Comparison of ENCODE assay signal across 17 cellular contexts in genomic region chr4:104519588-104519987, GRCh38. TPM values are rescaled to one million over a fixed set of nuclear protein-coding genes. Genes with fewer than 3 reads are reported as not detected.
DNase-seq lines count a peak whose midpoint lies in the region; ATAC-seq, FAIRE-seq and TF ChIP-seq lines count a peak whose summit lies in the region.
"Had no signal": no experiment of that assay in that cellular context is flagged by ENCODE, and none has a peak within 500 bp of the region (broad histone marks: within the 10 kb centered on the region; RNA-seq: fewer than 3 reads in every experiment).

No MANE protein-coding gene starts in this region.

- BruUV-seq in GM12878 (replicated peaks; lab: Mats Ljungman, UMichigan): no TSS peak

- H3K79me2 ChIP-seq in GM12878 (ENCODE audit: control insufficient read depth, insufficient read depth, low read length): no peaks in the 10 kb centered on the region

- H3K4me2 ChIP-seq in GM12878 (ENCODE audit: control insufficient read depth, insufficient read depth): peak overlapping the region; percentile 56

- H3K27me3 ChIP-seq in GM12878 (replicated peaks in 1 of 2; ENCODE audit: control insufficient read depth in 2 of 2, insufficient read depth in 2 of 2, low read length in 1 of 2): no peaks in the 10 kb centered on the region
- H3K27me3 ChIP-seq: SJSA1 had no signal

- in situ Hi-C loops in GM12878 (cut with MboI): no loop called here

- H2AFZ ChIP-seq in GM12878 (ENCODE audit: control insufficient read depth, low read depth, low read length): peak overlapping the region; percentile 78

- no peak for TF ChIP-seq EP300 in GM12878 (IDR thresholded peaks at IDR 0.05; ENCODE audit: borderline replicate concordance in 1 of 2, control insufficient read depth in 1 of 2, low read depth in 2 of 2, low read length in 2 of 2)

- no peak overlapping the region for H3K4me3 ChIP-seq in GM12878
- H3K4me3 ChIP-seq: SJSA1 had no signal

- POLR2A ChIA-PET in GM12878 (lab: Charles Lee): interaction anchor here (0.6 to 0.9 kb wide), 4 partner anchors 21 to 1642 kb away, joined by 3 to 5 read pairs (median 4); no protein-coding TSS in a partner anchor

- H3K9ac ChIP-seq in GM12878 (ENCODE audit: control insufficient read depth, insufficient read depth, low read length): no peak overlapping the region

- DNase-seq in GM12878 (ENCODE audit: low read depth, low spot score): peak; percentile 28
- no peak for DNase-seq in A172 (ENCODE audit: low spot score)
- DNase-seq in islet precursor cell: no peak
- no peak for DNase-seq in activated CD4-positive, alpha-beta T cell treated with anti-CD3 and anti-CD28 coated beads, Interleukin-2, amount 50 U/mL, for 1 hour
- DNase-seq: activated CD4-positive, CD25-positive, alpha-beta regulatory T cell; activated effector memory CD4-positive, alpha-beta T cell treated with Interleukin-2 at 50 U/mL for 16 hours; CD8-positive, alpha-beta memory T cell; mesenchymal stem cell; NCI-H748 treated with DMSO at 0.1 percent for 48 hours had no signal

- TF ChIP-seq CTCF in GM12878 (IDR thresholded peaks at IDR 0.05 in 2 of 3, conservative IDR thresholded peaks at IDR 0.05 in 1 of 3; ENCODE audit: control insufficient read depth in 2 of 3, extremely low read depth in 1 of 3, insufficient read depth in 1 of 3, low read depth in 3 of 3, low read length in 3 of 3): no peak

- H3K4me1 ChIP-seq in GM12878 (ENCODE audit: control insufficient read depth, insufficient read depth, low read length): peaks cover 8% of the 10 kb centered on the region; the same call in 1 of the 2 replicates

- H3K9me3 ChIP-seq in GM12878 (replicated peaks; ENCODE audit: control insufficient read depth, insufficient read depth, low read length): no peaks in the 10 kb centered on the region; the same call in 1 of the 3 replicates
- H3K9me3 ChIP-seq: SJSA1 had no signal

- peak; percentile 68 for ATAC-seq in GM19025 (IDR thresholded peaks at IDR 0.05; ENCODE audit: low read depth, unreplicated experiment)
- ATAC-seq in GM21717 (IDR thresholded peaks at IDR 0.05; ENCODE audit: unreplicated experiment): peak; percentile 92
- ATAC-seq in HG03095 (IDR thresholded peaks at IDR 0.05; ENCODE audit: unreplicated experiment): peak; percentile 88
- peak; percentile 87 for ATAC-seq in GM12878
- no peak for ATAC-seq in activated CD4-positive, CD25-positive, alpha-beta regulatory T cell treated with anti-CD3 and anti-CD28 coated beads, Interleukin-2, amount 50 U/mL, for 24 hours
- ATAC-seq: stimulated activated effector memory CD8-positive, alpha-beta T cell treated with anti-CD3 and anti-CD28 coated beads, Interleukin-12 subunit alpha, Interleukin-12 subunit beta, amount 100 ng/mL, for 72 hours had no signal

- TF ChIP-seq RAD21 in GM12878 (IDR thresholded peaks at IDR 0.05; ENCODE audit: insufficient read depth, low read depth, low read length): no peak

- no peak for TF ChIP-seq POLR2A in GM12878 (IDR thresholded peaks at IDR 0.05; ENCODE audit: low read depth, low read length)

- RAD21 ChIA-PET in GM12878 (lab: Charles Lee; ENCODE audit: unreplicated experiment): interaction anchor here (1.2 to 1.6 kb wide), 2 partner anchors 27 to 29 kb away, joined by 4 read pairs; no protein-coding TSS in a partner anchor

- peak; percentile 54 for FAIRE-seq in GM12878 (lab: Jason Lieb, UNC)

- intact Hi-C loops in GM12878 (cut with micrococcal nuclease; ENCODE audit: unreplicated experiment): no loop called here

- no peaks in the 10 kb centered on the region for H3K36me3 ChIP-seq in GM12878 (ENCODE audit: control insufficient read depth in 2 of 2, insufficient read depth in 2 of 2, low read length in 1 of 2)
- H3K36me3 ChIP-seq: SJSA1 had no signal

- SMC1A ChIA-PET in GM12878 (lab: Charles Lee; ENCODE audit: uncharacterized antibody, unreplicated experiment): interaction anchor here (0.7 to 2.2 kb wide), 6 partner anchors 9 to 29 kb away, joined by 4 to 11 read pairs (median 5); no protein-coding TSS in a partner anchor

- no peaks in the 10 kb centered on the region for H4K20me1 ChIP-seq in GM12878 (ENCODE audit: control insufficient read depth, insufficient read depth)

- CTCF ChIA-PET in GM12878 (lab: Yijun Ruan, JAX): interaction anchor here (0.9 to 1.1 kb wide), 3 partner anchors 12 to 29 kb away, joined by 3 read pairs; no protein-coding TSS in a partner anchor

- peak overlapping the region; percentile 52 for H3K27ac ChIP-seq in GM12878 (ENCODE audit: control insufficient read depth, insufficient read depth)
- H3K27ac ChIP-seq: epithelial cell of prostate, SJSA1 had no signal

TF ChIP-seq in GM12878, 131 proteins besides CTCF, POLR2A, EP300 and RAD21 (continues in another document):
- no peak for TF ChIP-seq ESRRA (IDR thresholded peaks at IDR 0.05; ENCODE audit: low read length)
- no peak for TF ChIP-seq BCLAF1 (IDR thresholded peaks at IDR 0.05)
- TF ChIP-seq NFIC (IDR thresholded peaks at IDR 0.05; ENCODE audit: low read depth, low read length): no peak
- no peak for TF ChIP-seq CHD4 (IDR thresholded peaks at IDR 0.05)
- no peak for TF ChIP-seq IRF5 (IDR thresholded peaks at IDR 0.05; ENCODE audit: borderline replicate concordance)
- no peak for TF ChIP-seq PAX8 (IDR thresholded peaks at IDR 0.05)
- TF ChIP-seq ZZZ3 (IDR thresholded peaks at IDR 0.05; ENCODE audit: control insufficient read depth, insufficient read length, low read depth): no peak
- TF ChIP-seq POU2F2 (IDR thresholded peaks at IDR 0.05; ENCODE audit: borderline replicate concordance, low read depth, low read length): no peak

RNA-seq across cellular contexts. Expression of gene CXXC4, which starts 24.9 kb away (rescaled TPM):
- total RNA-seq in GM12878 (2013; cell fraction: nucleolus; rRNA removed): 16.2 and 18.9 TPM in 2 replicates
- total RNA-seq in GM12878 (2014; rRNA removed) (7.4 and 9.8 TPM in 2 replicates), GM12878 (2014; rRNA removed; fragmentation: Illumina TruSeq; extraction: Trizol) (10.8 and 12.1 TPM in 2 replicates), GM12878 (2021) (11.1 and 12.0 TPM in 2 replicates)
- 1.3 TPM for polyA plus RNA-seq in GM12878 (2011; ENCODE audit: low read depth)
- polyA plus RNA-seq in GM12878 (2011; rRNA removed) (8.2 and 11.1 TPM in 2 replicates), GM12878 (2014; fragmentation: Illumina TruSeq; extraction: Trizol) (10.8 and 13.2 TPM in 2 replicates), GM12878 (2014; fragmentation: Nextera tagmentation; extraction: Ambion mirVana) (10 to 100 TPM in 1 of 2 experiments, 1 to 10 TPM in 1; 4.2 to 17.0 TPM), GM12878 (2014; rRNA removed) (6.1 and 6.2 TPM in 2 replicates), GM12878 (2016; fragmentation: Nextera tagmentation; extraction: Ambion mirVana) (1 to 10 TPM; 6.4 to 7.4 TPM)
- polyA plus RNA-seq in GM12878 (2011; cell fraction: cytosol; rRNA removed): 2.6 and 2.9 TPM in 2 replicates
- polyA plus RNA-seq in GM12878 (2011; cell fraction: nucleus; rRNA removed): 10.5 and 11.0 TPM in 2 replicates
- 2.8 and 3.5 TPM in 2 replicates for polyA plus RNA-seq in GM12878 (2012)
- 6.9 and 8.4 TPM in 2 replicates for polyA minus RNA-seq in GM12878 (2011; rRNA and poly(A)+ RNA removed)
- 4.3 and 4.8 TPM in 2 replicates for polyA minus RNA-seq in GM12878 (2011; cell fraction: cytosol; rRNA and poly(A)+ RNA removed)
- polyA minus RNA-seq in GM12878 (2011; cell fraction: nucleus; rRNA and poly(A)+ RNA removed): 7.5 and 14.7 TPM in 2 replicates
- 0.28 and 0.48 TPM in 2 replicates for total RNA-seq in A172 (2014; rRNA removed; shearing (Covaris generic))
- total RNA-seq: CD8-positive, alpha-beta memory T cell; osteoblast had no signal

Comparison
In these comparisons a context has a peak if more than half of its experiments do, and no peak if none do; other contexts are left out.
1. ATAC-seq: peak in GM19025 (single experiment), GM21717 (single experiment), HG03095 (single experiment) and GM12878 (single experiment); none in activated CD4-positive, CD25-positive, alpha-beta regulatory T cell treated with anti-CD3 and anti-CD28 coated beads, Interleukin-2, amount 50 U/mL, for 24 hours (0 of 2).